21 cellular contexts compared by ENCODE assay signal in genomic region chr3:52341123-52341522, GRCh38.
"Had no signal": no experiment of that assay in that cellular context is flagged by ENCODE, and none has a peak within 500 bp of the region (broad histone marks: within the 10 kb centered on the region; RNA-seq: fewer than 3 reads in every experiment).

No MANE protein-coding gene starts in this region.

- ATAC-seq: activated CD8-positive, alpha-beta T cell treated with anti-CD3 and anti-CD28 coated beads, Interleukin-2, amount 10 ng/mL, durations not matched to agents 7 days and 5 days; activated naive CD8-positive, alpha-beta T cell treated with anti-CD3 and anti-CD28 coated beads, Interleukin-2, amount 50 U/mL, for 24 hours; foreskin keratinocyte had no signal

- H3K4me3 Mint-ChIP-seq: activated CD4-positive, alpha-beta T cell treated with anti-CD3 and anti-CD28 coated beads, Interleukin-2, amount 10 ng/mL, durations not matched to agents 7 days and 5 days; activated CD8-positive, alpha-beta T cell treated with anti-CD3 and anti-CD28 coated beads, Interleukin-2, amount 10 ng/mL, durations not matched to agents 7 days and 5 days; activated naive CD4-positive, alpha-beta T cell treated with anti-CD3 and anti-CD28 coated beads, Interleukin-2, amount 10 ng/mL, durations not matched to agents 7 days and 5 days; activated naive CD8-positive, alpha-beta T cell treated with anti-CD3 and anti-CD28 coated beads, Interleukin-2, amount 50 U/mL, for 24 hours; activated T-cell treated with anti-CD3 and anti-CD28 coated beads, Interleukin-2, amount 50 U/mL, for 24 hours; brain; central memory CD8-positive, alpha-beta T cell; nephron had no signal

- DNase-seq: activated CD4-positive, alpha-beta T cell treated with anti-CD3 and anti-CD28 coated beads, Interleukin-2, amount 10 ng/mL, durations not matched to agents 7 days and 5 days; activated CD8-positive, alpha-beta T cell treated with anti-CD3 and anti-CD28 coated beads, Interleukin-2, amount 10 ng/mL, durations not matched to agents 7 days and 5 days; activated naive CD4-positive, alpha-beta T cell treated with anti-CD3 and anti-CD28 coated beads, Interleukin-2, amount 10 ng/mL, durations not matched to agents 7 days and 5 days; activated naive CD8-positive, alpha-beta T cell treated with anti-CD3 and anti-CD28 coated beads, Interleukin-2, amount 50 U/mL, for 24 hours; activated T-cell treated with anti-CD3 and anti-CD28 coated beads, Interleukin-2, amount 50 U/mL, for 24 hours; anterior cingulate cortex; foreskin keratinocyte; glutamatergic neuron; hippocampal formation; nucleus accumbens; stimulated activated CD4-positive, alpha-beta T cell treated with anti-CD3 and anti-CD28 coated beads, Interleukin-2, amount 100 ng/mL, for 24 hours; stimulated activated naive CD4-positive, alpha-beta T cell treated with Interleukin-2 at 50 U/mL for 16 hours; T1000; thyroid gland had no signal

- H3K4me1 Mint-ChIP-seq: central memory CD8-positive, alpha-beta T cell; nephron had no signal

- H3K36me3 ChIP-seq: thyroid gland had no signal

- H3K27me3 Mint-ChIP-seq: activated CD4-positive, alpha-beta T cell treated with anti-CD3 and anti-CD28 coated beads, Interleukin-2, amount 10 ng/mL, durations not matched to agents 7 days and 5 days; activated naive CD4-positive, alpha-beta T cell treated with anti-CD3 and anti-CD28 coated beads, Interleukin-2, amount 10 ng/mL, durations not matched to agents 7 days and 5 days; activated naive CD8-positive, alpha-beta T cell treated with anti-CD3 and anti-CD28 coated beads, Interleukin-2, amount 50 U/mL, for 24 hours; activated T-cell treated with anti-CD3 and anti-CD28 coated beads, Interleukin-2, amount 50 U/mL, for 24 hours; central memory CD8-positive, alpha-beta T cell had no signal

- H3K9me3 ChIP-seq: right atrium auricular region, thyroid gland had no signal

- H3K9me3 Mint-ChIP-seq: activated CD4-positive, alpha-beta T cell treated with anti-CD3 and anti-CD28 coated beads, Interleukin-2, amount 10 ng/mL, durations not matched to agents 7 days and 5 days; activated naive CD4-positive, alpha-beta T cell treated with anti-CD3 and anti-CD28 coated beads, Interleukin-2, amount 10 ng/mL, durations not matched to agents 7 days and 5 days; activated naive CD8-positive, alpha-beta T cell treated with anti-CD3 and anti-CD28 coated beads, Interleukin-2, amount 50 U/mL, for 24 hours; activated T-cell treated with anti-CD3 and anti-CD28 coated beads, Interleukin-2, amount 50 U/mL, for 24 hours; brain; central memory CD8-positive, alpha-beta T cell; nephron had no signal

- H3K4me1 ChIP-seq: right atrium auricular region had no signal

- H3K27ac ChIP-seq: coronary artery, foreskin keratinocyte, right atrium auricular region, thyroid gland had no signal

- H3K4me3 ChIP-seq: coronary artery, lung, right atrium auricular region, thyroid gland had no signal

- H3K27me3 ChIP-seq: foreskin keratinocyte, right atrium auricular region, thyroid gland had no signal

- H3K27ac Mint-ChIP-seq: activated CD4-positive, alpha-beta T cell treated with anti-CD3 and anti-CD28 coated beads, Interleukin-2, amount 10 ng/mL, durations not matched to agents 7 days and 5 days; activated CD8-positive, alpha-beta T cell treated with anti-CD3 and anti-CD28 coated beads, Interleukin-2, amount 10 ng/mL, durations not matched to agents 7 days and 5 days; activated naive CD8-positive, alpha-beta T cell treated with anti-CD3 and anti-CD28 coated beads, Interleukin-2, amount 50 U/mL, for 24 hours; activated T-cell treated with anti-CD3 and anti-CD28 coated beads, Interleukin-2, amount 50 U/mL, for 24 hours; brain; nephron; progenitor cell of endocrine pancreas had no signal

- H3K36me3 Mint-ChIP-seq: brain had no signal
